Comparison of ENCODE assay signal across 11 cellular contexts in genomic region chr10:69458426-69459100, GRCh38. TPM values are rescaled to one million over a fixed set of nuclear protein-coding genes. Genes with fewer than 3 reads are reported as not detected.
DNase-seq lines count a peak whose midpoint lies in the region; ATAC-seq and TF ChIP-seq lines count a peak whose summit lies in the region.
"Had no signal": no experiment of that assay in that cellular context is flagged by ENCODE, and none has a peak within 500 bp of the region (broad histone marks: within the 10 kb centered on the region; RNA-seq: fewer than 3 reads in every experiment).

No MANE protein-coding gene starts in this region.

- no peak for TF ChIP-seq EP300 in gastroesophageal sphincter (IDR thresholded peaks at IDR 0.05)

- H3K4me2 ChIP-seq in BLaER1 treated with 17β-estradiol and CSF1 and Interleukin-3, amounts not matched to agents 10 nM and 100 nM, result peak overlapping the region in 7 of 11 experiments; percentile 74 to 96 (median 88); a peak in 14 of 22 replicates

- no peak for ATAC-seq in gastroesophageal sphincter

- WGBS in gastroesophageal sphincter (ENCODE audit: low coverage in 1 of 2), 2 donors, result 59 to 100% methylated on average over 1 to 4 of the region's 10 CpGs
- WGBS in prostate gland, result 56% methylated on average over 10 of the region's 10 CpGs

- no peak overlapping the region; a peak in 2 of 22 replicates for H3K9ac ChIP-seq in BLaER1 treated with 17β-estradiol and CSF1 and Interleukin-3, amounts not matched to agents 10 nM and 100 nM

- DNase-seq in Peyer's patch (peak in 2 of 3 donors; percentile 85 to 91), prostate gland (ENCODE audit: low spot score) (peak; percentile 51), NCI-H187 treated with DMSO at 0.1 percent for 48 hours (lab: John Stamatoyannopoulos, UW) (no peak), NCI-H1417 treated with DMSO at 0.1 percent for 48 hours (lab: John Stamatoyannopoulos, UW) (no peak), HUDEP-2 (lab: John Stamatoyannopoulos, UW; ENCODE audit: unreplicated experiment in 76 of 76) (no peak)
- DNase-seq in effector memory CD4-positive, alpha-beta T cell, result no peak
- DNase-seq: activated naive CD4-positive, alpha-beta T cell treated with anti-CD3 and anti-CD28 coated beads, Interleukin-2, amount 50 U/mL, for 16 hours; NCI-H526 had no signal

- intact Hi-C loops in prostate gland (cut with DNase I), result no loop called here

- H3K9me3 ChIP-seq in BLaER1 treated with 17β-estradiol and CSF1 and Interleukin-3, amounts not matched to agents 10 nM and 100 nM (replicated peaks in 1 of 11), result no peaks in the 10 kb centered on the region
- no peaks in the 10 kb centered on the region for H3K9me3 ChIP-seq in Peyer's patch
- no peaks in the 10 kb centered on the region for H3K9me3 ChIP-seq in gastroesophageal sphincter
- H3K9me3 ChIP-seq in prostate gland, result no peaks in the 10 kb centered on the region
- H3K9me3 ChIP-seq in effector memory CD4-positive, alpha-beta T cell (ENCODE audit: control insufficient read depth, low read length), result no peaks in the 10 kb centered on the region

- peaks cover 23 to 100% (median 87%) of the 10 kb centered on the region in 10 experiments for H3K4me1 ChIP-seq in BLaER1 treated with 17β-estradiol and CSF1 and Interleukin-3, amounts not matched to agents 10 nM and 100 nM
- peaks cover 0 to 55% (median 4%) of the 10 kb centered on the region in 4 donors for H3K4me1 ChIP-seq in Peyer's patch
- H3K4me1 ChIP-seq in gastroesophageal sphincter, result peaks cover 0 to 90% (median 28%) of the 10 kb centered on the region in 3 donors
- peaks cover 6% of the 10 kb centered on the region for H3K4me1 ChIP-seq in prostate gland (replicated peaks)
- peaks cover 5% of the 10 kb centered on the region for H3K4me1 ChIP-seq in effector memory CD4-positive, alpha-beta T cell (ENCODE audit: control insufficient read depth, insufficient read depth, low read length, poor library complexity, severe bottlenecking)

- H4K20me1 ChIP-seq in BLaER1 treated with 17β-estradiol and CSF1 and Interleukin-3, amounts not matched to agents 10 nM and 100 nM, result no peaks in the 10 kb centered on the region

- peak overlapping the region in 7 of 11 experiments; percentile 25 to 91 (median 77); a peak in 12 of 22 replicates for H3K27ac ChIP-seq in BLaER1 treated with 17β-estradiol and CSF1 and Interleukin-3, amounts not matched to agents 10 nM and 100 nM
- H3K27ac ChIP-seq in Peyer's patch (peak overlapping the region in 3 of 4 donors; percentile 76 to 92 (median 88)), gastroesophageal sphincter (peak overlapping the region; percentile 68 to 90 (median 82)), prostate gland (peak overlapping the region; percentile 73 to 76)
- H3K27ac ChIP-seq in effector memory CD4-positive, alpha-beta T cell (ENCODE audit: insufficient read depth, low read length, poor library complexity, severe bottlenecking), result no peak overlapping the region

- TF ChIP-seq CTCF in Peyer's patch (IDR thresholded peaks at IDR 0.05) (no peak), gastroesophageal sphincter (IDR thresholded peaks at IDR 0.05) (no peak), prostate gland (IDR thresholded peaks at IDR 0.05) (no peak)

- H3K27me3 ChIP-seq in BLaER1 treated with 17β-estradiol and CSF1 and Interleukin-3, amounts not matched to agents 10 nM and 100 nM, result no peaks in the 10 kb centered on the region
- H3K27me3 ChIP-seq in Peyer's patch (no peaks in the 10 kb centered on the region), gastroesophageal sphincter (no peaks in the 10 kb centered on the region), prostate gland (replicated peaks; ENCODE audit: insufficient read depth) (no peaks in the 10 kb centered on the region)
- H3K27me3 ChIP-seq in effector memory CD4-positive, alpha-beta T cell (replicated peaks; ENCODE audit: control insufficient read depth, insufficient read depth, low read length, poor library complexity, severe bottlenecking), result no peaks in the 10 kb centered on the region

- no peak overlapping the region for H3K4me3 ChIP-seq in BLaER1 treated with 17β-estradiol and CSF1 and Interleukin-3, amounts not matched to agents 10 nM and 100 nM
- no peak overlapping the region for H3K4me3 ChIP-seq in Peyer's patch
- no peak overlapping the region for H3K4me3 ChIP-seq in gastroesophageal sphincter
- H3K4me3 ChIP-seq in prostate gland, result no peak overlapping the region
- no peak overlapping the region for H3K4me3 ChIP-seq in effector memory CD4-positive, alpha-beta T cell (ENCODE audit: insufficient read depth, low read depth, low read length, poor library complexity, severe bottlenecking)

- H3K36me3 ChIP-seq in BLaER1 treated with 17β-estradiol and CSF1 and Interleukin-3, amounts not matched to agents 10 nM and 100 nM, result peaks cover 0 to 18% (median 0%) of the 10 kb centered on the region in 11 experiments; a peak in 6 of 22 replicates
- H3K36me3 ChIP-seq in Peyer's patch (peaks cover 0 to 8% (median 0%) of the 10 kb centered on the region in 3 donors), gastroesophageal sphincter (peaks cover 0 to 11% of the 10 kb centered on the region in 2 donors), prostate gland (no peaks in the 10 kb centered on the region)
- no peaks in the 10 kb centered on the region for H3K36me3 ChIP-seq in effector memory CD4-positive, alpha-beta T cell (ENCODE audit: control insufficient read depth, insufficient read depth, low read length)

- peak in 1 of 2 donors; percentile 38 for TF ChIP-seq POLR2A in Peyer's patch (IDR thresholded peaks at IDR 0.05)
- no peak for TF ChIP-seq POLR2A in gastroesophageal sphincter (IDR thresholded peaks at IDR 0.05)
- TF ChIP-seq POLR2A in prostate gland (IDR thresholded peaks at IDR 0.05), result no peak

RNA-seq across cellular contexts. Expression of gene TSPAN15, which starts 7.3 kb away (rescaled TPM):
- total RNA-seq in Peyer's patch (100 to 1,000 TPM in 2 of 4 donors, 10 to 100 TPM in 2; 32.2 to 110 (median 94.4) TPM), gastroesophageal sphincter (10 to 100 TPM; 51.9 to 66.7 (median 58.1) TPM), prostate gland (10 to 100 TPM; 78.8 to 85.3 TPM)

RNA-seq across cellular contexts. Expression of gene TACR2, which starts 41.8 kb away (rescaled TPM):
- 10 to 100 TPM in 1 of 4 donors, 1 to 10 TPM in 2, not detected in 1; 1.1 to 11.1 (median 3.2) TPM for total RNA-seq in Peyer's patch
- total RNA-seq in gastroesophageal sphincter, result 100 to 1,000 TPM in 2 of 4 donors, 10 to 100 TPM in 2; 37.1 to 176 (median 122) TPM
- 1 to 10 TPM in 1 of 2 donors, under 1 TPM in 1; 0.77 to 2.4 TPM for total RNA-seq in prostate gland
- total RNA-seq: neural crest cell had no signal

Comparison
In these comparisons a context has a peak if more than half of its experiments do, and no peak if none do; other contexts are left out.
1. DNase-seq: peak in Peyer's patch (2 of 3) and prostate gland (single experiment); none in NCI-H187 treated with DMSO at 0.1 percent for 48 hours (single experiment), NCI-H1417 treated with DMSO at 0.1 percent for 48 hours (single experiment), effector memory CD4-positive, alpha-beta T cell (0 of 3) and HUDEP-2 (0 of 76).